Comparison of ENCODE assay signal across 8 cellular contexts in genomic region chr19:6423499-6424189, GRCh38. TPM values are rescaled to one million over a fixed set of nuclear protein-coding genes. Genes with fewer than 3 reads are reported as not detected.
DNase-seq lines count a peak whose midpoint lies in the region; ATAC-seq and TF ChIP-seq lines count a peak whose summit lies in the region.

No MANE protein-coding gene starts in this region.

- H3K4me3 ChIP-seq in heart left ventricle (peak overlapping the region; percentile 63 to 96 (median 78)), SK-N-MC (peak overlapping the region; percentile 96), choroid plexus epithelial cell (ENCODE audit: low read depth, low read length) (peak overlapping the region; percentile 85), right lobe of liver (peak overlapping the region; percentile 64 to 92 (median 75))

- H3K9me3 ChIP-seq in heart left ventricle (no peaks in the 10 kb centered on the region), SK-N-MC (ENCODE audit: low read depth, low read length) (no peaks in the 10 kb centered on the region), right lobe of liver (no peaks in the 10 kb centered on the region)

- H3K27me3 ChIP-seq in heart left ventricle (no peaks in the 10 kb centered on the region), right lobe of liver (no peaks in the 10 kb centered on the region)

- peaks cover 0 to 38% (median 31%) of the 10 kb centered on the region in 9 donors for H3K36me3 ChIP-seq in heart left ventricle
- H3K36me3 ChIP-seq in SK-N-MC (ENCODE audit: insufficient read depth, low read length): peaks cover 44% of the 10 kb centered on the region
- H3K36me3 ChIP-seq in right lobe of liver: peaks cover 0 to 24% (median 9%) of the 10 kb centered on the region in 4 donors

- peak overlapping the region in 11 of 12 donors; percentile 25 to 78 (median 71) for H3K27ac ChIP-seq in heart left ventricle
- H3K27ac ChIP-seq in SK-N-MC: 0 out of 2 replicates have a peak overlapping the region, but pooled peaks have one; percentile 30
- H3K27ac ChIP-seq in right lobe of liver: peak overlapping the region; percentile 40 to 57 (median 47)

- H3K4me1 ChIP-seq in heart left ventricle: peaks cover 0 to 41% (median 21%) of the 10 kb centered on the region in 12 donors
- peaks cover 0 to 18% (median 2%) of the 10 kb centered on the region in 4 donors for H3K4me1 ChIP-seq in right lobe of liver

- intact Hi-C loops in heart left ventricle (cut with DNase I) (loop anchor here in 3 of 10 donors (2.0 to 5.0 kb wide), 3 partner anchors 31 to 51 kb away; partner anchors contain the start of genes ALKBH7 (in 3 of the 3) and GTF2F1 (in 1 of the 3)), cardiac septum (cut with DNase I) (loop anchor here (5.0 kb wide), 1 partner anchor 51 kb away; the partner anchor contains the start of gene ALKBH7), right lobe of liver (cut with DNase I) (no loop called here)

- TF ChIP-seq CTCF in heart left ventricle (IDR thresholded peaks at IDR 0.05): no peak
- TF ChIP-seq CTCF in choroid plexus epithelial cell (conservative IDR thresholded peaks at IDR 0.05; ENCODE audit: low read depth, low read length): no peak
- no peak for TF ChIP-seq CTCF in right lobe of liver (IDR thresholded peaks at IDR 0.05)

- 1 to 3% (median 2%) methylated on average over 8 to 20 of the region's 20 CpGs for WGBS in heart left ventricle, 4 donors
- WGBS in right lobe of liver (ENCODE audit: insufficient coverage, low coverage, low lambda C conversion rate, missing lambda C conversion rate): 1% methylated on average over 14 of the region's 20 CpGs

- H3K9ac ChIP-seq in SK-N-MC (ENCODE audit: insufficient read length): peak overlapping the region; percentile 94

- TF ChIP-seq POLR2A in heart left ventricle (IDR thresholded peaks at IDR 0.05) (no peak), right lobe of liver (IDR thresholded peaks at IDR 0.05) (no peak)

- DNase-seq in heart left ventricle (peak in 1 of 5 donors; percentile 36), cardiac septum (ENCODE audit: low spot score) (no peak), SK-N-MC (ENCODE audit: low read depth, low spot score) (no peak), choroid plexus epithelial cell (ENCODE audit: low read depth) (peak; percentile 66), right lobe of liver (no peak)
- DNase-seq in stimulated activated naive CD4-positive, alpha-beta T cell treated with Interleukin-2 at 50 U/mL for 16 hours (lab: John Stamatoyannopoulos, UW): peak; percentile 28

- ATAC-seq in heart left ventricle: no peak
- ATAC-seq in right lobe of liver: no peak
- no peak for ATAC-seq in GM21576 (IDR thresholded peaks at IDR 0.05; ENCODE audit: unreplicated experiment)
- ATAC-seq in GM21723 (IDR thresholded peaks at IDR 0.05; ENCODE audit: unreplicated experiment): no peak

RNA-seq across cellular contexts. Expression of gene KHSRP, which starts 1.0 kb away (rescaled TPM):
- total RNA-seq in heart left ventricle: 100 to 1,000 TPM in 2 of 9 donors, 10 to 100 TPM in 7; 58.2 to 122 (median 89.3) TPM
- 100 to 1,000 TPM in 1 of 2 donors, 10 to 100 TPM in 1; 53.9 to 118 TPM for polyA plus RNA-seq in heart left ventricle
- 87.6 TPM for total RNA-seq in cardiac septum
- 10 to 100 TPM; 68.1 to 89.5 (median 76.1) TPM for total RNA-seq in right lobe of liver

RNA-seq across cellular contexts. Expression of gene SLC25A41, which starts 9.9 kb away (rescaled TPM):
- total RNA-seq in heart left ventricle: under 1 TPM in 7 of 9 donors, not detected in 2; 0.17 to 0.96 (median 0.44) TPM
- 1 to 10 TPM in 1 of 2 donors, under 1 TPM in 1; 0.50 to 1.4 TPM for polyA plus RNA-seq in heart left ventricle
- 0.83 TPM for total RNA-seq in cardiac septum
- under 1 TPM in 3 of 6 experiments, not detected in 3; 0.18 to 0.60 (median 0.56) TPM for total RNA-seq in right lobe of liver

RNA-seq across cellular contexts. Expression of gene GTF2F1, which starts 30.7 kb away (rescaled TPM):
- total RNA-seq in heart left ventricle (10 to 100 TPM; 20.8 to 41.8 (median 29.8) TPM), cardiac septum (30.9 TPM), right lobe of liver (10 to 100 TPM; 12.8 to 22.7 (median 19.8) TPM)
- polyA plus RNA-seq in heart left ventricle: 10 to 100 TPM; 26.9 to 58.2 TPM

RNA-seq across cellular contexts. Expression of gene SLC25A23, which starts 35.9 kb away (rescaled TPM):
- total RNA-seq in heart left ventricle (100 to 1,000 TPM in 6 of 9 donors, 10 to 100 TPM in 3; 78.4 to 208 (median 114) TPM), cardiac septum (143 TPM), right lobe of liver (10 to 100 TPM; 23.3 to 50.0 (median 30.0) TPM)
- polyA plus RNA-seq in heart left ventricle: 100 to 1,000 TPM in 1 of 2 donors, 10 to 100 TPM in 1; 64.4 to 120 TPM

RNA-seq across cellular contexts. Expression of gene CRB3, which starts 40.4 kb away (rescaled TPM):
- total RNA-seq in heart left ventricle (1 to 10 TPM in 1 of 9 donors, under 1 TPM in 2, not detected in 6; 0.40 to 1.6 (median 0.52) TPM), cardiac septum (not detected), right lobe of liver (10 to 100 TPM; 20.6 to 56.1 (median 23.0) TPM)
- polyA plus RNA-seq in heart left ventricle: under 1 TPM in 1 of 2 donors, not detected in 1; 0.28 TPM

Comparison
In these comparisons a context has a peak if more than half of its experiments do, and no peak if none do; other contexts are left out.
1. DNase-seq: peak in choroid plexus epithelial cell (single experiment) and stimulated activated naive CD4-positive, alpha-beta T cell treated with Interleukin-2 at 50 U/mL for 16 hours (single experiment); none in cardiac septum (single experiment), SK-N-MC (single experiment) and right lobe of liver (0 of 3).
2. Peak in every context shown above with its lines, with median percentiles within 50 percentile points of each other: H3K27ac ChIP-seq and H3K4me3 ChIP-seq.